8 cellular contexts compared by ENCODE assay signal in genomic region chr19:49869009-49869483, GRCh38. TPM values are rescaled to one million over a fixed set of nuclear protein-coding genes. Genes with fewer than 3 reads are reported as not detected.
DNase-seq lines count a peak whose midpoint lies in the region; ATAC-seq, FAIRE-seq and TF ChIP-seq lines count a peak whose summit lies in the region.

No MANE protein-coding gene starts in this region.

- H3K4me1 ChIP-seq in OCI-LY1 (ENCODE audit: insufficient read depth, low read length, severe bottlenecking) (peaks cover 38% of the 10 kb centered on the region), skeletal muscle satellite cell (ENCODE audit: control insufficient read depth, insufficient read depth, low read length) (peaks cover 37% of the 10 kb centered on the region)

- H3K36me3 ChIP-seq in BJ (ENCODE audit: control insufficient read depth, insufficient read depth, low read length) (peaks cover 9% of the 10 kb centered on the region), OCI-LY1 (ENCODE audit: insufficient read depth, low read length) (peaks cover 22% of the 10 kb centered on the region), skeletal muscle satellite cell (ENCODE audit: insufficient read depth, low read length) (peaks cover 19% of the 10 kb centered on the region)

- POLR2A ChIA-PET in BJ (lab: Charles Lee): interaction anchor here (0.5 to 1.0 kb wide), 3 partner anchors 19 to 104 kb away, joined by 3 to 4 read pairs (median 3); no protein-coding TSS in a partner anchor

- H2AFZ ChIP-seq in OCI-LY1 (ENCODE audit: low read length): no peak overlapping the region

- no peak; the same call in 1 of the 2 replicates for TF ChIP-seq POLR2A in GM12891 (IDR thresholded peaks at IDR 0.05; ENCODE audit: low read depth, low read length)

- DNase-seq in BJ (ENCODE audit: low read depth) (no peak), fibroblast of the aortic adventitia (ENCODE audit: low read depth) (no peak), Ammon's horn (ENCODE audit: low spot score) (no peak), GM12891 (ENCODE audit: insufficient read length, low spot score) (no peak)
- DNase-seq in stimulated activated CD4-positive, alpha-beta T cell treated with anti-CD3 and anti-CD28 coated beads, Interleukin-2, amount 100 ng/mL, for 24 hours: no peak

- no peaks in the 10 kb centered on the region for H3K9me2 ChIP-seq in OCI-LY1 (ENCODE audit: low read depth, low read length)

- FAIRE-seq in GM12891 (lab: Jason Lieb, UNC): no peak

- H3K4me3 ChIP-seq in BJ (ENCODE audit: low read depth, low read length) (peak overlapping the region; percentile 39), OCI-LY1 (ENCODE audit: low read depth, low read length, poor library complexity, severe bottlenecking) (peak overlapping the region; percentile 53), fibroblast of the aortic adventitia (ENCODE audit: low read depth, low read length) (peak overlapping the region; percentile 58), skeletal muscle satellite cell (ENCODE audit: low read length) (peak overlapping the region; percentile 66)

- peak overlapping the region; percentile 79 for H3K27ac ChIP-seq in OCI-LY1 (ENCODE audit: low read depth, low read length, poor library complexity, severe bottlenecking)

- CTCF ChIA-PET in BJ (lab: Yijun Ruan, JAX): no interaction called here

- no peak for TF ChIP-seq CTCF in BJ (IDR thresholded peaks at IDR 0.05; ENCODE audit: insufficient read depth, low read depth, low read length)
- no peak for TF ChIP-seq CTCF in OCI-LY1 (IDR thresholded peaks at IDR 0.05; ENCODE audit: low read length)
- TF ChIP-seq CTCF in fibroblast of the aortic adventitia (IDR thresholded peaks at IDR 0.05; ENCODE audit: insufficient read depth, low read length): no peak

- H3K9me3 ChIP-seq in OCI-LY1 (ENCODE audit: low read length): no peaks in the 10 kb centered on the region
- no peaks in the 10 kb centered on the region for H3K9me3 ChIP-seq in skeletal muscle satellite cell (replicated peaks; ENCODE audit: low read length)

- H3F3A ChIP-seq in OCI-LY1 (ENCODE audit: insufficient read depth, low read length): no peaks in the 10 kb centered on the region

- peak overlapping the region; percentile 55 for H3K4me2 ChIP-seq in OCI-LY1 (ENCODE audit: low read length)
- H3K4me2 ChIP-seq in skeletal muscle satellite cell (ENCODE audit: low read length): peak overlapping the region; percentile 86

- H3K9ac ChIP-seq in OCI-LY1 (ENCODE audit: low read length): no peak overlapping the region; the same call in 1 of the 2 replicates
- peak overlapping the region; percentile 53 for H3K9ac ChIP-seq in skeletal muscle satellite cell (ENCODE audit: low read depth, low read length)

- no peaks in the 10 kb centered on the region for H4K20me1 ChIP-seq in OCI-LY1 (ENCODE audit: insufficient read depth, low read length)

- H3K27me3 ChIP-seq in BJ (ENCODE audit: control insufficient read depth, insufficient read depth, low read length): no peaks in the 10 kb centered on the region
- no peaks in the 10 kb centered on the region for H3K27me3 ChIP-seq in OCI-LY1 (ENCODE audit: insufficient read depth, low read length)
- no peaks in the 10 kb centered on the region for H3K27me3 ChIP-seq in skeletal muscle satellite cell (ENCODE audit: control insufficient read depth, insufficient read depth, low read length)

- peaks cover 8% of the 10 kb centered on the region; the same call in 1 of the 2 replicates for H3K79me2 ChIP-seq in OCI-LY1 (ENCODE audit: insufficient read depth, low read length)

- ATAC-seq in GM21526 (IDR thresholded peaks at IDR 0.05; ENCODE audit: low FRiP score, unreplicated experiment): peak; percentile 3

TF ChIP-seq in GM12891, 5 proteins besides CTCF, POLR2A, EP300 and RAD21:
- TF ChIP-seq TAF1 (IDR thresholded peaks at IDR 0.05; ENCODE audit: low read depth, low read length): no peak
- TF ChIP-seq SPI1 (IDR thresholded peaks at IDR 0.05; ENCODE audit: low read depth, low read length): no peak
- no peak for TF ChIP-seq PAX5 (IDR thresholded peaks at IDR 0.05; ENCODE audit: insufficient read depth, low read length, severe bottlenecking)
- no peak for TF ChIP-seq POU2F2 (IDR thresholded peaks at IDR 0.05; ENCODE audit: low read depth, low read length)
- TF ChIP-seq POLR2AphosphoS5 (IDR thresholded peaks at IDR 0.05; ENCODE audit: low read depth, low read length): no peak

RNA-seq across cellular contexts. Expression of gene PNKP, which starts 1.7 kb away (rescaled TPM):
- polyA plus RNA-seq in BJ (2011; rRNA removed): 14.6 and 28.9 TPM in 2 replicates
- 14.1 and 19.1 TPM in 2 replicates for polyA minus RNA-seq in BJ (2011; rRNA and poly(A)+ RNA removed)
- 42.3 and 58.3 TPM in 2 replicates for total RNA-seq in fibroblast of the aortic adventitia (ENCODE audit: low replicate concordance)
- 43.9 TPM in 2 replicates for total RNA-seq in skeletal muscle satellite cell (2012; rRNA removed)
- 35.2 TPM for polyA plus RNA-seq in GM12891 (2012; ENCODE audit: low read depth, missing spikeins)

RNA-seq across cellular contexts. Expression of gene AKT1S1, which starts 8.1 kb away (rescaled TPM):
- polyA plus RNA-seq in BJ (2011; rRNA removed): 40.5 and 42.0 TPM in 2 replicates
- 17.5 and 21.6 TPM in 2 replicates for polyA minus RNA-seq in BJ (2011; rRNA and poly(A)+ RNA removed)
- 14.4 and 20.6 TPM in 2 replicates for total RNA-seq in fibroblast of the aortic adventitia (ENCODE audit: low replicate concordance)
- total RNA-seq in skeletal muscle satellite cell (2012; rRNA removed): 11.7 and 13.1 TPM in 2 replicates
- polyA plus RNA-seq in GM12891 (2012; ENCODE audit: low read depth, missing spikeins): 14.6 TPM

RNA-seq across cellular contexts. Expression of gene TBC1D17, which starts 8.5 kb away (rescaled TPM):
- polyA plus RNA-seq in BJ (2011; rRNA removed): 17.6 and 26.7 TPM in 2 replicates
- 20.6 and 23.7 TPM in 2 replicates for polyA minus RNA-seq in BJ (2011; rRNA and poly(A)+ RNA removed)
- total RNA-seq in fibroblast of the aortic adventitia (ENCODE audit: low replicate concordance): 16.3 and 17.1 TPM in 2 replicates
- total RNA-seq in skeletal muscle satellite cell (2012; rRNA removed): 7.4 and 12.2 TPM in 2 replicates
- 29.6 TPM for polyA plus RNA-seq in GM12891 (2012; ENCODE audit: low read depth, missing spikeins)

RNA-seq across cellular contexts. Expression of gene PTOV1, which starts 18.1 kb away (rescaled TPM):
- polyA plus RNA-seq in BJ (2011; rRNA removed): 30.7 and 67.6 TPM in 2 replicates
- 72.9 and 94.6 TPM in 2 replicates for polyA minus RNA-seq in BJ (2011; rRNA and poly(A)+ RNA removed)
- 46.2 and 51.2 TPM in 2 replicates for total RNA-seq in fibroblast of the aortic adventitia (ENCODE audit: low replicate concordance)
- total RNA-seq in skeletal muscle satellite cell (2012; rRNA removed): 31.7 and 36.8 TPM in 2 replicates
- polyA plus RNA-seq in GM12891 (2012; ENCODE audit: low read depth, missing spikeins): 50.1 TPM

RNA-seq across cellular contexts. Expression of gene IL4I1, which starts 27.6 kb away (rescaled TPM):
- 0.12 and 0.32 TPM in 2 replicates for polyA plus RNA-seq in BJ (2011; rRNA removed)
- polyA minus RNA-seq in BJ (2011; rRNA and poly(A)+ RNA removed): not detected in 2 replicates
- 1.1 TPM in 1 of 2 replicates, not detected in the other for total RNA-seq in fibroblast of the aortic adventitia (ENCODE audit: low replicate concordance)
- total RNA-seq in skeletal muscle satellite cell (2012; rRNA removed): 0.25 and 1.1 TPM in 2 replicates
- 30.1 TPM for polyA plus RNA-seq in GM12891 (2012; ENCODE audit: low read depth, missing spikeins)
